In genomic region chr18:48263421-48263820, GRCh38 we compare ENCODE assay signal across 19 cellular contexts.
A peak's percentile ranks its signal among the peaks of the same experiment; 100 is the strongest.
DNase-seq lines count a peak whose midpoint lies in the region; ATAC-seq and TF ChIP-seq lines count a peak whose summit lies in the region.
"Had no signal": no experiment of that assay in that cellular context is flagged by ENCODE, and none has a peak within 500 bp of the region (broad histone marks: within the 10 kb centered on the region; RNA-seq: fewer than 3 reads in every experiment).

No MANE protein-coding gene starts in this region.

- peaks cover 2% of the 10 kb centered on the region for H3K4me1 ChIP-seq in right cardiac atrium (ENCODE audit: control insufficient read depth, insufficient read depth, low read length)
- peaks cover 54% of the 10 kb centered on the region for H3K4me1 ChIP-seq in parathyroid adenoma

- peak; percentile 61 for ATAC-seq in Right ventricle myocardium superior (ENCODE audit: poor library complexity)
- no peak for ATAC-seq in right cardiac atrium
- ATAC-seq: GM12878, HCT116 had no signal

- no peaks in the 10 kb centered on the region for H3K9me2 ChIP-seq in neural cell (ENCODE audit: insufficient read depth, low read length)

- no peaks in the 10 kb centered on the region for H4K20me1 ChIP-seq in neural cell (ENCODE audit: insufficient read depth)

- TF ChIP-seq RAD21 in neural cell (conservative IDR thresholded peaks at IDR 0.05) = no peak

- H3K27me3 ChIP-seq in right cardiac atrium (ENCODE audit: control insufficient read depth, insufficient read depth) = no peaks in the 10 kb centered on the region
- H3K27me3 ChIP-seq in neural cell (ENCODE audit: insufficient read depth, low read depth, low read length) = no peaks in the 10 kb centered on the region
- no peaks in the 10 kb centered on the region for H3K27me3 ChIP-seq in parathyroid adenoma (ENCODE audit: control insufficient read depth, insufficient read depth, low read length)
- H3K27me3 ChIP-seq: BE2C had no signal

- H3K36me3 ChIP-seq in neural cell (ENCODE audit: insufficient read depth, low read length) = no peaks in the 10 kb centered on the region
- H3K36me3 ChIP-seq in parathyroid adenoma (ENCODE audit: control insufficient read depth, insufficient read depth, low read length) = no peaks in the 10 kb centered on the region
- H3K36me3 ChIP-seq: BE2C had no signal

- H3K27ac ChIP-seq in right cardiac atrium (ENCODE audit: low read length) (no peak overlapping the region), neural cell (ENCODE audit: low read length) (peak overlapping the region; percentile 67), parathyroid adenoma (peak overlapping the region; percentile 36)
- H3K27ac ChIP-seq: HL-60 had no signal

- peaks cover 2% of the 10 kb centered on the region for H3F3A ChIP-seq in neural cell (ENCODE audit: insufficient read depth, low read length, poor library complexity, severe bottlenecking)

- H3K9me3 ChIP-seq in right cardiac atrium (ENCODE audit: control insufficient read depth, low read length) = no peaks in the 10 kb centered on the region
- no peaks in the 10 kb centered on the region for H3K9me3 ChIP-seq in neural cell (ENCODE audit: low read length)
- no peaks in the 10 kb centered on the region for H3K9me3 ChIP-seq in parathyroid adenoma (ENCODE audit: control insufficient read depth, low read length)
- H3K9me3 ChIP-seq: BE2C had no signal

- H3K9ac ChIP-seq in neural cell (ENCODE audit: low read length) (no peak overlapping the region), parathyroid adenoma (no peak overlapping the region)

- H3K79me2 ChIP-seq in neural cell (replicated peaks; ENCODE audit: insufficient read depth, low read length) (no peaks in the 10 kb centered on the region), parathyroid adenoma (no peaks in the 10 kb centered on the region)

- H2AFZ ChIP-seq in neural cell (ENCODE audit: low read depth, low read length) = no peak overlapping the region
- H2AFZ ChIP-seq in parathyroid adenoma = peak overlapping the region; percentile 47

- WGBS in right cardiac atrium = 46% methylated on average over 3 of the region's 3 CpGs

- H3K4me3 ChIP-seq in right cardiac atrium (ENCODE audit: low read length) = no peak overlapping the region
- no peak overlapping the region for H3K4me3 ChIP-seq in neural cell (ENCODE audit: low read length)
- no peak overlapping the region for H3K4me3 ChIP-seq in parathyroid adenoma (ENCODE audit: low read depth, low read length)
- H3K4me3 ChIP-seq: GM12878 had no signal

- no peak for DNase-seq in Right ventricle myocardium superior
- no peak for DNase-seq in right cardiac atrium
- DNase-seq in stimulated activated CD4-positive, alpha-beta T cell treated with anti-CD3 and anti-CD28 coated beads, Interleukin-4, amount 100 ng/mL, for 4 hours = no peak
- no peak for DNase-seq in posterior vena cava (ENCODE audit: low spot score)
- DNase-seq: CD4-positive, CD25-positive, alpha-beta regulatory T cell; CD8-positive, alpha-beta memory T cell; DMS 273 treated with DMSO at 0.1 percent for 48 hours; DMS53; DND-41; EL; GOT3; H7; HFFc6 had no signal

- no peak for TF ChIP-seq EP300 in neural cell (conservative IDR thresholded peaks at IDR 0.05; ENCODE audit: poor library complexity, severe bottlenecking)

- intact Hi-C loops in Right ventricle myocardium superior (cut with DNase I) (no loop called here), right cardiac atrium (cut with DNase I) (no loop called here), posterior vena cava (cut with DNase I) (no loop called here)

- H3K4me2 ChIP-seq in neural cell (ENCODE audit: low read length) (no peak overlapping the region), parathyroid adenoma (ENCODE audit: low read length) (no peak overlapping the region)

- TF ChIP-seq CTCF in neural cell (IDR thresholded peaks at IDR 0.05; ENCODE audit: poor library complexity, severe bottlenecking) (no peak), parathyroid adenoma (IDR thresholded peaks at IDR 0.05) (no peak)

TF ChIP-seq in neural cell, 6 proteins besides CTCF, POLR2A, EP300 and RAD21:
- no peak for TF ChIP-seq REST (IDR thresholded peaks at IDR 0.05; ENCODE audit: borderline replicate concordance)
- no peak for TF ChIP-seq MXI1 (conservative IDR thresholded peaks at IDR 0.05; ENCODE audit: poor library complexity, severe bottlenecking)
- TF ChIP-seq TAF1 (IDR thresholded peaks at IDR 0.05; ENCODE audit: low read depth) = no peak
- TF ChIP-seq POLR2AphosphoS5 (IDR thresholded peaks at IDR 0.05) = no peak
- no peak for TF ChIP-seq EZH2 (IDR thresholded peaks at IDR 0.05; ENCODE audit: borderline replicate concordance, insufficient read depth, low read length, poor library complexity, severe bottlenecking)
- TF ChIP-seq SMC3 (conservative IDR thresholded peaks at IDR 0.05; ENCODE audit: poor library complexity) = no peak
